ENCODE assay signal across 18 cellular contexts in genomic region chr12:39852346-39852745, GRCh38.
DNase-seq lines count a peak whose midpoint lies in the region; ATAC-seq, FAIRE-seq and TF ChIP-seq lines count a peak whose summit lies in the region.
"Had no signal": no experiment of that assay in that cellular context is flagged by ENCODE, and none has a peak within 500 bp of the region (broad histone marks: within the 10 kb centered on the region; RNA-seq: fewer than 3 reads in every experiment).

No MANE protein-coding gene starts in this region.

- ATAC-seq in GM19455 (IDR thresholded peaks at IDR 0.05; ENCODE audit: unreplicated experiment): no peak
- ATAC-seq: CD8-positive, alpha-beta T cell; GM23338; HepG2 had no signal

- H3K4me1 Mint-ChIP-seq in T-helper 2 cell treated with Interferon-gamma antibody and Interleukin-4, amounts not matched to agents 5 μg/mL and 100 μg/mL, for 36 hours (ENCODE audit: low read depth): no peaks in the 10 kb centered on the region

- FAIRE-seq in bronchial epithelial cell (lab: Jason Lieb, UNC): no peak
- FAIRE-seq: A204.1, GM18507, HepG2, HTR-8/SVneo had no signal

- H3K27ac Mint-ChIP-seq in T-helper 2 cell treated with Interferon-gamma antibody and Interleukin-4, amounts not matched to agents 5 μg/mL and 100 μg/mL, for 36 hours: no peak overlapping the region
- H3K27ac Mint-ChIP-seq: CD14-positive monocyte; CD8-positive, alpha-beta T cell; GM23338; H9 had no signal

- no peak for TF ChIP-seq CTCF in bronchial epithelial cell (IDR thresholded peaks at IDR 0.05; ENCODE audit: insufficient read depth, low read length, severe bottlenecking)

- peak; percentile 13 for DNase-seq in A172 (ENCODE audit: low spot score)
- peak; percentile 39 for DNase-seq in HT1080 (ENCODE audit: low read depth)
- DNase-seq in bronchial epithelial cell (ENCODE audit: low read depth): peak; percentile 54
- peak; percentile 34 for DNase-seq in kidney tubule cell (ENCODE audit: low spot score)
- DNase-seq in AG20443 (ENCODE audit: low spot score): no peak
- no peak for DNase-seq in hippocampal formation (lab: John Stamatoyannopoulos, UW)
- no peak for DNase-seq in T-helper 2 cell treated with Interferon-gamma antibody and Interleukin-4, amounts not matched to agents 5 μg/mL and 100 μg/mL, for 36 hours (ENCODE audit: low spot score)
- DNase-seq: Calu3; CD8-positive, alpha-beta T cell; DMS 273 treated with DMSO at 0.1 percent for 48 hours; H9 had no signal

- no peaks in the 10 kb centered on the region for H3K36me3 Mint-ChIP-seq in T-helper 2 cell treated with Interferon-gamma antibody and Interleukin-4, amounts not matched to agents 5 μg/mL and 100 μg/mL, for 36 hours (ENCODE audit: low read depth)

- H3K27me3 Mint-ChIP-seq in T-helper 2 cell treated with Interferon-gamma antibody and Interleukin-4, amounts not matched to agents 5 μg/mL and 100 μg/mL, for 36 hours (ENCODE audit: low read depth): no peaks in the 10 kb centered on the region

- H3K4me3 ChIP-seq in bronchial epithelial cell (ENCODE audit: low read depth, low read length): no peak overlapping the region
- H3K4me3 ChIP-seq: GM23338 had no signal

- no peaks in the 10 kb centered on the region for H3K27me3 ChIP-seq in bronchial epithelial cell (ENCODE audit: control insufficient read depth, insufficient read depth, low read length)

- H3K9me3 Mint-ChIP-seq in T-helper 2 cell treated with Interferon-gamma antibody and Interleukin-4, amounts not matched to agents 5 μg/mL and 100 μg/mL, for 36 hours: no peaks in the 10 kb centered on the region
- H3K9me3 Mint-ChIP-seq: GM23338, H9 had no signal

- no peak overlapping the region for H3K4me3 Mint-ChIP-seq in T-helper 2 cell treated with Interferon-gamma antibody and Interleukin-4, amounts not matched to agents 5 μg/mL and 100 μg/mL, for 36 hours
- H3K4me3 Mint-ChIP-seq: CD14-positive monocyte; CD8-positive, alpha-beta T cell; GM23338; H9 had no signal

- no peaks in the 10 kb centered on the region for H3K36me3 ChIP-seq in bronchial epithelial cell (ENCODE audit: control insufficient read depth, insufficient read depth, low read length)

Comparison
In these comparisons a context has a peak if more than half of its experiments do, and no peak if none do; other contexts are left out.
1. DNase-seq: peak in A172 (single experiment), HT1080 (single experiment), bronchial epithelial cell (single experiment) and kidney tubule cell (single experiment); none in AG20443 (single experiment), hippocampal formation (0 of 2) and T-helper 2 cell treated with Interferon-gamma antibody and Interleukin-4, amounts not matched to agents 5 μg/mL and 100 μg/mL, for 36 hours (single experiment).